28 cellular contexts compared by ENCODE assay signal in genomic region chr20:36431604-36432003, GRCh38.
"Had no signal": no experiment of that assay in that cellular context is flagged by ENCODE, and none has a peak within 500 bp of the region (broad histone marks: within the 10 kb centered on the region; RNA-seq: fewer than 3 reads in every experiment).

No MANE protein-coding gene starts in this region.

- H3K27ac ChIP-seq: colonic mucosa, coronary artery, epithelial cell of prostate, esophagus muscularis mucosa, esophagus squamous epithelium, foreskin keratinocyte, gastrocnemius medialis, gastroesophageal sphincter, heart left ventricle, heart right ventricle had no signal

- H3K27me3 ChIP-seq: colonic mucosa had no signal

- H3K4me3 ChIP-seq: colonic mucosa, coronary artery, dorsolateral prefrontal cortex, esophagus muscularis mucosa, esophagus squamous epithelium, gastrocnemius medialis, gastroesophageal sphincter, heart left ventricle, heart right ventricle had no signal

- ATAC-seq: effector memory CD8-positive, alpha-beta T cell; esophagus mucosa; foreskin keratinocyte; gastrocnemius medialis; gastroesophageal sphincter; heart left ventricle; heart right ventricle had no signal

- FAIRE-seq: colon, endometrium, endothelial cell of umbilical vein, frontal cortex had no signal

- H3K4me1 ChIP-seq: colonic mucosa, foreskin keratinocyte, gastrocnemius medialis had no signal

- DNase-seq: colonic mucosa; cortex of kidney; dermis blood vessel endothelial cell; dorsolateral prefrontal cortex; effector CD4-positive, alpha-beta T cell; effector CD8-positive, alpha-beta T cell; effector memory CD4-positive, alpha-beta T cell; effector memory CD8-positive, alpha-beta T cell; endodermal cell; erythroblast; esophagus squamous epithelium; foreskin fibroblast; foreskin keratinocyte; foreskin melanocyte; gastrocnemius medialis; glutamatergic neuron; head of caudate nucleus; heart left ventricle; heart right ventricle had no signal

- H3K9me3 ChIP-seq: colonic mucosa, esophagus muscularis mucosa, esophagus squamous epithelium, gastrocnemius medialis, gastroesophageal sphincter, heart left ventricle, heart right ventricle had no signal

- H3K36me3 ChIP-seq: colonic mucosa, esophagus muscularis mucosa, esophagus squamous epithelium, gastrocnemius medialis, gastroesophageal sphincter, heart left ventricle, heart right ventricle had no signal
